In genomic region chr20:50819344-50819743, GRCh38 we compare ENCODE assay signal across 14 cellular contexts. TPM values are rescaled to one million over a fixed set of nuclear protein-coding genes. Genes with fewer than 3 reads are reported as not detected.
DNase-seq lines count a peak whose midpoint lies in the region; ATAC-seq, FAIRE-seq and TF ChIP-seq lines count a peak whose summit lies in the region.
"Had no signal": no experiment of that assay in that cellular context is flagged by ENCODE, and none has a peak within 500 bp of the region (broad histone marks: within the 10 kb centered on the region; RNA-seq: fewer than 3 reads in every experiment).

No MANE protein-coding gene starts in this region.

- no peak overlapping the region for H3K9ac ChIP-seq in kidney (ENCODE audit: low read length in 2 of 2)

- H3K36me3 ChIP-seq in kidney (ENCODE audit: control insufficient read depth in 1 of 2, insufficient read depth in 2 of 2, low read length in 2 of 2) (no peaks in the 10 kb centered on the region), WERI-Rb-1 (no peaks in the 10 kb centered on the region)

- peak; percentile 36 for ATAC-seq in GM21619 (IDR thresholded peaks at IDR 0.05; ENCODE audit: unreplicated experiment)
- ATAC-seq in HG03520 (IDR thresholded peaks at IDR 0.05; ENCODE audit: unreplicated experiment): peak; percentile 32
- no peak for ATAC-seq in GM18519 (IDR thresholded peaks at IDR 0.05; ENCODE audit: low FRiP score, unreplicated experiment)
- ATAC-seq in GM18502 (IDR thresholded peaks at IDR 0.05; ENCODE audit: poor library complexity, unreplicated experiment): no peak
- ATAC-seq in HG02938 (IDR thresholded peaks at IDR 0.05; ENCODE audit: unreplicated experiment): no peak

- FAIRE-seq in GM18507 (lab: Jason Lieb, UNC): peak; percentile 60
- FAIRE-seq in kidney (lab: Jason Lieb, UNC): no peak

- no peaks in the 10 kb centered on the region for H3K9me3 ChIP-seq in kidney (ENCODE audit: control insufficient read depth in 1 of 2, low read length in 2 of 2)
- H3K9me3 ChIP-seq in WERI-Rb-1 (ENCODE audit: severe bottlenecking): no peaks in the 10 kb centered on the region
- H3K9me3 ChIP-seq: testis had no signal

- H3K27me3 ChIP-seq in WERI-Rb-1 (ENCODE audit: insufficient read depth, low read depth, severe bottlenecking): no peaks in the 10 kb centered on the region
- H3K27me3 ChIP-seq: testis had no signal

- no peak overlapping the region for H3K27ac ChIP-seq in kidney (ENCODE audit: low read depth in 2 of 2, low read length in 2 of 2)
- no peak overlapping the region for H3K27ac ChIP-seq in WERI-Rb-1

- DNase-seq in GM18507 (ENCODE audit: extremely low spot score, insufficient read length, low read depth) (no peak), kidney (peak; percentile 30), WERI-Rb-1 (no peak)
- DNase-seq: activated CD4-positive, alpha-beta T cell treated with anti-CD3 and anti-CD28 coated beads for 4 hours; CD4-positive, alpha-beta memory T cell; MM.1S; NCI-H2171; nephron progenitor cell; testis had no signal

- TF ChIP-seq CTCF in kidney (IDR thresholded peaks at IDR 0.05; ENCODE audit: borderline replicate concordance, extremely low read depth, insufficient read depth) (no peak), WERI-Rb-1 (IDR thresholded peaks at IDR 0.05; ENCODE audit: low read depth, low read length) (no peak)

- H3K4me3 ChIP-seq in kidney (ENCODE audit: low read length in 2 of 2) (no peak overlapping the region), WERI-Rb-1 (ENCODE audit: low read depth, low read length) (no peak overlapping the region)
- H3K4me3 ChIP-seq: testis had no signal

- peaks cover 0 to 7% of the 10 kb centered on the region in 2 donors for H3K4me1 ChIP-seq in kidney (ENCODE audit: control insufficient read depth in 1 of 2, insufficient read depth in 1 of 2, low read depth in 1 of 2, low read length in 2 of 2)

- intact Hi-C loops in kidney (cut with DNase I): no loop called here

RNA-seq across cellular contexts. Expression of gene BCAS4, which starts 24.5 kb away (rescaled TPM):
- total RNA-seq in kidney: 10.6 TPM
- 17.1 TPM for polyA plus RNA-seq in kidney (ENCODE audit: insufficient read depth, low read depth, low replicate concordance)

Comparison
In these comparisons a context has a peak if more than half of its experiments do, and no peak if none do; other contexts are left out.
1. ATAC-seq: peak in GM21619 (single experiment) and HG03520 (single experiment); none in GM18519 (single experiment), GM18502 (single experiment) and HG02938 (single experiment).